Comparison of ENCODE assay signal across 23 cellular contexts in the genomic region with DNA sequence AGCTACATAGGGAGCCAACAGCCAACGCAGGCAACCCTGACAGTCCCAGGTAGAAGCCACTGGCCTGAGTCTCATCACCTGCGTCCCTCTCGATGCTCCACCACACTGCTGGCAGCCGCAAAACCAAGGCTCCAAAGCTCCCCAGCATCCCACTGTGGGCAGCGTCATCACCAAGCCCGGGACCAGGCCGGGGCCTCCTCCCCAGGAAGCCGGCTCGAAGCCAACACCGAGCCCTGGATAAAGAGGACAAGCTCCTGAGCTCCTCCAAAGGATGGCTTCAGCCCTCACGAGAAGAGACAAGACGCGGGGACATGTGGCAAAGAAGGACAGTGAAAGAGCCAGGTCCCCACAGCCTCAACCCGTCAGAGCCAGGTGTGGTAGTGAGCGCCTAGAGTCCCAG.
"Had no signal": no experiment of that assay in that cellular context is flagged by ENCODE, and none has a peak within 500 bp of the region (broad histone marks: within the 10 kb centered on the region; RNA-seq: fewer than 3 reads in every experiment).

No MANE protein-coding gene starts in this region.

- H3K4me3 ChIP-seq: lung, pancreas, psoas muscle, right atrium auricular region, tibial artery, uterus had no signal

- DNase-seq: activated CD4-positive, alpha-beta T cell treated with anti-CD3 and anti-CD28 coated beads, Interleukin-2, amount 10 ng/mL, durations not matched to agents 7 days and 5 days; activated CD4-positive, CD25-positive, alpha-beta regulatory T cell treated with anti-CD3 and anti-CD28 coated beads, Interleukin-2, amount 50 U/mL, for 72 hours; activated CD8-positive, alpha-beta memory T cell treated with anti-CD3 and anti-CD28 coated beads, Interleukin-2, amount 10 ng/mL, durations not matched to agents 7 days and 5 days; activated CD8-positive, alpha-beta T cell treated with anti-CD3 and anti-CD28 coated beads for 36 hours; activated effector memory CD4-positive, alpha-beta T cell treated with anti-CD3 and anti-CD28 coated beads, Interleukin-2, amount 50 U/mL, for 16 hours; activated naive CD4-positive, alpha-beta T cell treated with anti-CD3 and anti-CD28 coated beads, Interleukin-2, amount 50 U/mL, for 16 hours; activated naive CD8-positive, alpha-beta T cell treated with anti-CD3 and anti-CD28 coated beads, Interleukin-2, amount 50 U/mL, for 24 hours; activated T-cell treated with anti-CD3 and anti-CD28 coated beads for 4 hours; effector CD4-positive, alpha-beta T cell; foreskin fibroblast; naive thymus-derived CD8-positive, alpha-beta T cell; psoas muscle; stimulated activated CD4-positive, alpha-beta T cell treated with anti-CD3 and anti-CD28 coated beads, Interleukin-4, amount 100 ng/mL, for 24 hours; substantia nigra; tibial artery had no signal

- H3K9me3 ChIP-seq: pancreas, psoas muscle, right atrium auricular region, tibial artery, uterus had no signal

- H3K27me3 ChIP-seq: pancreas, right atrium auricular region, tibial artery, uterus had no signal

- H3K4me3 Mint-ChIP-seq: activated CD4-positive, alpha-beta T cell treated with anti-CD3 and anti-CD28 coated beads, Interleukin-2, amount 10 ng/mL, durations not matched to agents 7 days and 5 days; activated CD8-positive, alpha-beta memory T cell treated with anti-CD3 and anti-CD28 coated beads, Interleukin-2, amount 10 ng/mL, durations not matched to agents 7 days and 5 days; activated CD8-positive, alpha-beta T cell treated with anti-CD3 and anti-CD28 coated beads for 36 hours; activated naive CD8-positive, alpha-beta T cell treated with anti-CD3 and anti-CD28 coated beads, Interleukin-2, amount 50 U/mL, for 24 hours; dendritic cell treated with granulocyte-macrophage colony-stimulating factor and Interleukin-4, amounts not matched to agents 40 ng/mL and 50 ng/mL, for 4 days; naive thymus-derived CD8-positive, alpha-beta T cell; stimulated activated naive CD8-positive, alpha-beta T cell treated with anti-CD3 and anti-CD28 coated beads, Interleukin-15, Interleukin-2, amounts not matched to agents 100 ng/mL and 50 ng/mL, for 24 hours; T-helper 2 cell treated with Interferon-gamma antibody and Interleukin-4, amounts not matched to agents 5 μg/mL and 100 μg/mL, for 36 hours had no signal

- H3K36me3 Mint-ChIP-seq: activated CD8-positive, alpha-beta memory T cell treated with anti-CD3 and anti-CD28 coated beads, Interleukin-2, amount 10 ng/mL, durations not matched to agents 7 days and 5 days; naive thymus-derived CD8-positive, alpha-beta T cell had no signal

- H3K4me1 Mint-ChIP-seq: activated CD4-positive, alpha-beta T cell treated with anti-CD3 and anti-CD28 coated beads, Interleukin-2, amount 10 ng/mL, durations not matched to agents 7 days and 5 days; activated CD8-positive, alpha-beta memory T cell treated with anti-CD3 and anti-CD28 coated beads, Interleukin-2, amount 10 ng/mL, durations not matched to agents 7 days and 5 days; activated naive CD8-positive, alpha-beta T cell treated with anti-CD3 and anti-CD28 coated beads, Interleukin-2, amount 50 U/mL, for 24 hours had no signal

- H3K9me3 Mint-ChIP-seq: activated CD4-positive, alpha-beta T cell treated with anti-CD3 and anti-CD28 coated beads, Interleukin-2, amount 10 ng/mL, durations not matched to agents 7 days and 5 days; activated CD8-positive, alpha-beta T cell treated with anti-CD3 and anti-CD28 coated beads for 36 hours; activated naive CD8-positive, alpha-beta T cell treated with anti-CD3 and anti-CD28 coated beads, Interleukin-2, amount 50 U/mL, for 24 hours; dendritic cell treated with granulocyte-macrophage colony-stimulating factor and Interleukin-4, amounts not matched to agents 40 ng/mL and 50 ng/mL, for 4 days; stimulated activated naive CD8-positive, alpha-beta T cell treated with anti-CD3 and anti-CD28 coated beads, Interleukin-15, Interleukin-2, amounts not matched to agents 100 ng/mL and 50 ng/mL, for 24 hours; T-helper 2 cell treated with Interferon-gamma antibody and Interleukin-4, amounts not matched to agents 5 μg/mL and 100 μg/mL, for 36 hours had no signal

- H3K27me3 Mint-ChIP-seq: activated CD4-positive, alpha-beta T cell treated with anti-CD3 and anti-CD28 coated beads, Interleukin-2, amount 10 ng/mL, durations not matched to agents 7 days and 5 days; activated CD8-positive, alpha-beta memory T cell treated with anti-CD3 and anti-CD28 coated beads, Interleukin-2, amount 10 ng/mL, durations not matched to agents 7 days and 5 days; dendritic cell treated with granulocyte-macrophage colony-stimulating factor and Interleukin-4, amounts not matched to agents 40 ng/mL and 50 ng/mL, for 4 days; stimulated activated naive CD8-positive, alpha-beta T cell treated with anti-CD3 and anti-CD28 coated beads, Interleukin-15, Interleukin-2, amounts not matched to agents 100 ng/mL and 50 ng/mL, for 24 hours had no signal

- ATAC-seq: activated CD8-positive, alpha-beta memory T cell treated with anti-CD3 and anti-CD28 coated beads, Interleukin-2, amount 10 ng/mL, durations not matched to agents 7 days and 5 days; activated CD8-positive, alpha-beta T cell treated with anti-CD3 and anti-CD28 coated beads for 36 hours; activated naive CD8-positive, alpha-beta T cell treated with anti-CD3 and anti-CD28 coated beads, Interleukin-2, amount 50 U/mL, for 24 hours; left lobe of liver; naive thymus-derived CD8-positive, alpha-beta T cell; pancreas; psoas muscle had no signal

- H3K36me3 ChIP-seq: pancreas, right atrium auricular region, tibial artery, uterus had no signal

- H3K27ac Mint-ChIP-seq: activated CD4-positive, alpha-beta T cell treated with anti-CD3 and anti-CD28 coated beads, Interleukin-2, amount 10 ng/mL, durations not matched to agents 7 days and 5 days; activated CD8-positive, alpha-beta memory T cell treated with anti-CD3 and anti-CD28 coated beads, Interleukin-2, amount 10 ng/mL, durations not matched to agents 7 days and 5 days; activated CD8-positive, alpha-beta T cell treated with anti-CD3 and anti-CD28 coated beads for 36 hours; activated naive CD8-positive, alpha-beta T cell treated with anti-CD3 and anti-CD28 coated beads, Interleukin-2, amount 50 U/mL, for 24 hours; dendritic cell treated with granulocyte-macrophage colony-stimulating factor and Interleukin-4, amounts not matched to agents 40 ng/mL and 50 ng/mL, for 4 days; stimulated activated naive CD8-positive, alpha-beta T cell treated with anti-CD3 and anti-CD28 coated beads, Interleukin-15, Interleukin-2, amounts not matched to agents 100 ng/mL and 50 ng/mL, for 24 hours; T-helper 2 cell treated with Interferon-gamma antibody and Interleukin-4, amounts not matched to agents 5 μg/mL and 100 μg/mL, for 36 hours had no signal

- H3K27ac ChIP-seq: psoas muscle, right atrium auricular region, tibial artery, uterus had no signal
